ENCODE assay signal across 19 cellular contexts in the genomic region with DNA sequence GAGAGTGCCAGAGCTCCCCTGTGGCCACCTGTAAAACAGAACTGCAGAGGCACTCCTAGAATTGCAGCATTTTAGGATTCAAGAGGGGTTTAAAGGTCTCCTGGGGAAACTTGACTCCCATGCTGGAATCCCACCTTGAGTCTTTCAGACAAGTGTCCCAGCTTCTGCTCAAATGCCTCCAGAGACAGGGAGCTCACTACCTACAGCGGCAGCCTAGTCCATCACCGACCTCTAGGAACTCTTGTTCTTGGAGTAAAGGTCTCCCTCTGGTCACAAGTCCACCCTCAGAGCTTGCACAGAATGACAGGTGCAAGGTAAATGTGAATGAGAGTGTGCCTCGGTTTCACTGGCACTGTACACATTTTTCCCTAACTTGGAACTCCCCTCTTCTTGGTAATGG.
DNase-seq lines count a peak whose midpoint lies in the region; ATAC-seq and TF ChIP-seq lines count a peak whose summit lies in the region.
"Had no signal": no experiment of that assay in that cellular context is flagged by ENCODE, and none has a peak within 500 bp of the region (broad histone marks: within the 10 kb centered on the region; RNA-seq: fewer than 3 reads in every experiment).

No MANE protein-coding gene starts in this region.

- peaks cover 68% of the 10 kb centered on the region for H3K36me3 Mint-ChIP-seq in activated CD4-positive, alpha-beta T cell treated with anti-CD3 and anti-CD28 coated beads for 36 hours (ENCODE audit: low read depth)
- peaks cover 25% of the 10 kb centered on the region for H3K36me3 Mint-ChIP-seq in neural progenitor cell

- peak overlapping the region; percentile 26 for H3K27ac Mint-ChIP-seq in activated CD4-positive, alpha-beta T cell treated with anti-CD3 and anti-CD28 coated beads for 36 hours
- H3K27ac Mint-ChIP-seq in neural progenitor cell, result peak overlapping the region; percentile 99

- no peak overlapping the region for H2AFZ ChIP-seq in neural progenitor cell (replicated peaks)

- intact Hi-C loops in activated CD4-positive, alpha-beta T cell treated with anti-CD3 and anti-CD28 coated beads for 36 hours (cut with DNase I, micrococcal nuclease), result loop anchor here in 1 of 2 experiments (5.0 kb wide), 1 partner anchor 74 kb away; the partner anchor contains the start of gene NUP210

- DNase-seq in activated CD4-positive, alpha-beta T cell treated with anti-CD3 and anti-CD28 coated beads for 36 hours, result no peak
- DNase-seq in activated CD4-positive, alpha-beta T cell treated with anti-CD3 and anti-CD28 coated beads for 48 hours, result no peak
- DNase-seq in caudate nucleus (lab: John Stamatoyannopoulos, UW), result no peak
- DNase-seq in neural progenitor cell (ENCODE audit: low spot score), result no peak
- no peak for DNase-seq in MG63
- no peak for DNase-seq in stimulated activated naive CD4-positive, alpha-beta T cell treated with Interleukin-2 at 50 U/mL for 16 hours (lab: John Stamatoyannopoulos, UW)
- DNase-seq in NOMO-1 treated with DMSO at 0.1 percent for 48 hours (lab: John Stamatoyannopoulos, UW; ENCODE audit: unreplicated experiment), result no peak
- DNase-seq: 8988T; activated CD4-positive, alpha-beta T cell treated with anti-CD3 and anti-CD28 coated beads, Interleukin-2, amount 50 U/mL, for 48 hours; EL; Karpas-422; natural killer cell; NCI-H1436 treated with DMSO at 0.1 percent for 48 hours; NCI-H2227 treated with DMSO at 0.1 percent for 48 hours; SIG-M5 had no signal

- peaks cover 63% of the 10 kb centered on the region for H3K4me1 Mint-ChIP-seq in activated CD4-positive, alpha-beta T cell treated with anti-CD3 and anti-CD28 coated beads for 36 hours
- H3K4me1 Mint-ChIP-seq in neural progenitor cell, result peaks cover 52% of the 10 kb centered on the region

- peak overlapping the region; percentile 24 for H3K4me3 ChIP-seq in neural progenitor cell
- H3K4me3 ChIP-seq in MG63, result no peak overlapping the region
- H3K4me3 ChIP-seq: thoracic aorta had no signal

- H3K27me3 ChIP-seq in neural progenitor cell (no peaks in the 10 kb centered on the region), MG63 (no peaks in the 10 kb centered on the region)

- no peak overlapping the region for H3K4me3 Mint-ChIP-seq in activated CD4-positive, alpha-beta T cell treated with anti-CD3 and anti-CD28 coated beads for 36 hours
- peak overlapping the region; percentile 78 for H3K4me3 Mint-ChIP-seq in neural progenitor cell
- H3K4me3 Mint-ChIP-seq: central memory CD8-positive, alpha-beta T cell; natural killer cell had no signal

- H3K36me3 ChIP-seq in KOPT-K1 (ENCODE audit: insufficient read depth, low read length) (peaks cover 99% of the 10 kb centered on the region), neural progenitor cell (peaks cover 6% of the 10 kb centered on the region), MG63 (no peaks in the 10 kb centered on the region)
- H3K36me3 ChIP-seq: thoracic aorta had no signal

- H3K9me3 ChIP-seq in KOPT-K1 (ENCODE audit: insufficient read depth, low read length, poor library complexity, severe bottlenecking) (no peaks in the 10 kb centered on the region), neural progenitor cell (ENCODE audit: low read depth) (no peaks in the 10 kb centered on the region), MG63 (no peaks in the 10 kb centered on the region)
- H3K9me3 ChIP-seq: thoracic aorta had no signal

- ATAC-seq in activated CD4-positive, alpha-beta T cell treated with anti-CD3 and anti-CD28 coated beads for 36 hours, result no peak
- ATAC-seq: natural killer cell had no signal

- H3K27me3 Mint-ChIP-seq in activated CD4-positive, alpha-beta T cell treated with anti-CD3 and anti-CD28 coated beads for 36 hours, result no peaks in the 10 kb centered on the region
- H3K27me3 Mint-ChIP-seq in neural progenitor cell (ENCODE audit: insufficient read depth, low read depth), result peaks cover 5% of the 10 kb centered on the region
- H3K27me3 Mint-ChIP-seq: central memory CD8-positive, alpha-beta T cell had no signal

- no peak for TF ChIP-seq CTCF in neural progenitor cell (IDR thresholded peaks at IDR 0.05)

- no peaks in the 10 kb centered on the region for H3K79me2 ChIP-seq in neural progenitor cell (ENCODE audit: low read depth)

- peaks cover 50% of the 10 kb centered on the region for H3F3A ChIP-seq in neural progenitor cell (ENCODE audit: low read depth)

- peaks cover 12% of the 10 kb centered on the region for H4K20me1 ChIP-seq in neural progenitor cell (ENCODE audit: low read depth)

- peaks cover 65% of the 10 kb centered on the region for H3K4me1 ChIP-seq in neural progenitor cell

- H3K4me2 ChIP-seq in neural progenitor cell, result peak overlapping the region; percentile 42

- POLR2A ChIA-PET in activated CD4-positive, alpha-beta T cell treated with anti-CD3 and anti-CD28 coated beads for 36 hours (lab: Charles Lee), result interaction anchor here (1.1 kb wide), 1 partner anchor 105 kb away, joined by 3 read pairs; no protein-coding TSS in a partner anchor

- CTCF ChIA-PET in activated CD4-positive, alpha-beta T cell treated with anti-CD3 and anti-CD28 coated beads for 36 hours (lab: Charles Lee), result interaction anchor here (0.9 to 6.0 kb wide), 4 partner anchors 69 to 300 kb away, joined by 4 to 61 read pairs (median 6); no protein-coding TSS in a partner anchor

- H3K27ac ChIP-seq in KOPT-K1 (ENCODE audit: low read depth, low read length, poor library complexity, severe bottlenecking) (peak overlapping the region; percentile 21), caudate nucleus (ENCODE audit: low read depth, low read length) (peak overlapping the region; percentile 45), neural progenitor cell (peak overlapping the region; percentile 89)
- H3K27ac ChIP-seq: HL-60, thoracic aorta had no signal

- no peaks in the 10 kb centered on the region for H3K9me3 Mint-ChIP-seq in activated CD4-positive, alpha-beta T cell treated with anti-CD3 and anti-CD28 coated beads for 36 hours (ENCODE audit: low read depth)
- peaks cover 4% of the 10 kb centered on the region for H3K9me3 Mint-ChIP-seq in neural progenitor cell
- H3K9me3 Mint-ChIP-seq: central memory CD8-positive, alpha-beta T cell; natural killer cell had no signal

- no peak overlapping the region for H3K9ac ChIP-seq in neural progenitor cell

Comparison
In these comparisons a context has a peak if more than half of its experiments do, and no peak if none do; other contexts are left out.
1. H3K27ac ChIP-seq: peak in every context shown above with its lines; median percentile 89 in neural progenitor cell; 45 in caudate nucleus; 21 in KOPT-K1.